In genomic region chr12:104750061-104750460, GRCh38 we compare ENCODE assay signal across 1 cellular context.
TF ChIP-seq lines count a peak whose summit lies in the region.

No MANE protein-coding gene starts in this region.

TF ChIP-seq in GM23338, 12 proteins besides CTCF, POLR2A, EP300 and RAD21 (continued from another document):
- TF ChIP-seq, protein P1, sequence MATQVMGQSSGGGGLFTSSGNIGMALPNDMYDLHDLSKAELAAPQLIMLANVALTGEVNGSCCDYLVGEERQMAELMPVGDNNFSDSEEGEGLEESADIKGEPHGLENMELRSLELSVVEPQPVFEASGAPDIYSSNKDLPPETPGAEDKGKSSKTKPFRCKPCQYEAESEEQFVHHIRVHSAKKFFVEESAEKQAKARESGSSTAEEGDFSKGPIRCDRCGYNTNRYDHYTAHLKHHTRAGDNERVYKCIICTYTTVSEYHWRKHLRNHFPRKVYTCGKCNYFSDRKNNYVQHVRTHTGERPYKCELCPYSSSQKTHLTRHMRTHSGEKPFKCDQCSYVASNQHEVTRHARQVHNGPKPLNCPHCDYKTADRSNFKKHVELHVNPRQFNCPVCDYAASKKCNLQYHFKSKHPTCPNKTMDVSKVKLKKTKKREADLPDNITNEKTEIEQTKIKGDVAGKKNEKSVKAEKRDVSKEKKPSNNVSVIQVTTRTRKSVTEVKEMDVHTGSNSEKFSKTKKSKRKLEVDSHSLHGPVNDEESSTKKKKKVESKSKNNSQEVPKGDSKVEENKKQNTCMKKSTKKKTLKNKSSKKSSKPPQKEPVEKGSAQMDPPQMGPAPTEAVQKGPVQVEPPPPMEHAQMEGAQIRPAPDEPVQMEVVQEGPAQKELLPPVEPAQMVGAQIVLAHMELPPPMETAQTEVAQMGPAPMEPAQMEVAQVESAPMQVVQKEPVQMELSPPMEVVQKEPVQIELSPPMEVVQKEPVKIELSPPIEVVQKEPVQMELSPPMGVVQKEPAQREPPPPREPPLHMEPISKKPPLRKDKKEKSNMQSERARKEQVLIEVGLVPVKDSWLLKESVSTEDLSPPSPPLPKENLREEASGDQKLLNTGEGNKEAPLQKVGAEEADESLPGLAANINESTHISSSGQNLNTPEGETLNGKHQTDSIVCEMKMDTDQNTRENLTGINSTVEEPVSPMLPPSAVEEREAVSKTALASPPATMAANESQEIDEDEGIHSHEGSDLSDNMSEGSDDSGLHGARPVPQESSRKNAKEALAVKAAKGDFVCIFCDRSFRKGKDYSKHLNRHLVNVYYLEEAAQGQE (IDR thresholded peaks at IDR 0.05; ENCODE audit: unreplicated experiment): no peak
- TF ChIP-seq ZNF331 (CRISPR knock-in tag; IDR thresholded peaks at IDR 0.05; ENCODE audit: low read depth): no peak
- TF ChIP-seq EZH2phosphoT487 (IDR thresholded peaks at IDR 0.05; ENCODE audit: unreplicated experiment): no peak
- no peak for TF ChIP-seq CREB1 (CRISPR knock-in tag; IDR thresholded peaks at IDR 0.05; ENCODE audit: low read depth)
- no peak for TF ChIP-seq ETS1 (IDR thresholded peaks at IDR 0.05)
- TF ChIP-seq, protein P2, sequence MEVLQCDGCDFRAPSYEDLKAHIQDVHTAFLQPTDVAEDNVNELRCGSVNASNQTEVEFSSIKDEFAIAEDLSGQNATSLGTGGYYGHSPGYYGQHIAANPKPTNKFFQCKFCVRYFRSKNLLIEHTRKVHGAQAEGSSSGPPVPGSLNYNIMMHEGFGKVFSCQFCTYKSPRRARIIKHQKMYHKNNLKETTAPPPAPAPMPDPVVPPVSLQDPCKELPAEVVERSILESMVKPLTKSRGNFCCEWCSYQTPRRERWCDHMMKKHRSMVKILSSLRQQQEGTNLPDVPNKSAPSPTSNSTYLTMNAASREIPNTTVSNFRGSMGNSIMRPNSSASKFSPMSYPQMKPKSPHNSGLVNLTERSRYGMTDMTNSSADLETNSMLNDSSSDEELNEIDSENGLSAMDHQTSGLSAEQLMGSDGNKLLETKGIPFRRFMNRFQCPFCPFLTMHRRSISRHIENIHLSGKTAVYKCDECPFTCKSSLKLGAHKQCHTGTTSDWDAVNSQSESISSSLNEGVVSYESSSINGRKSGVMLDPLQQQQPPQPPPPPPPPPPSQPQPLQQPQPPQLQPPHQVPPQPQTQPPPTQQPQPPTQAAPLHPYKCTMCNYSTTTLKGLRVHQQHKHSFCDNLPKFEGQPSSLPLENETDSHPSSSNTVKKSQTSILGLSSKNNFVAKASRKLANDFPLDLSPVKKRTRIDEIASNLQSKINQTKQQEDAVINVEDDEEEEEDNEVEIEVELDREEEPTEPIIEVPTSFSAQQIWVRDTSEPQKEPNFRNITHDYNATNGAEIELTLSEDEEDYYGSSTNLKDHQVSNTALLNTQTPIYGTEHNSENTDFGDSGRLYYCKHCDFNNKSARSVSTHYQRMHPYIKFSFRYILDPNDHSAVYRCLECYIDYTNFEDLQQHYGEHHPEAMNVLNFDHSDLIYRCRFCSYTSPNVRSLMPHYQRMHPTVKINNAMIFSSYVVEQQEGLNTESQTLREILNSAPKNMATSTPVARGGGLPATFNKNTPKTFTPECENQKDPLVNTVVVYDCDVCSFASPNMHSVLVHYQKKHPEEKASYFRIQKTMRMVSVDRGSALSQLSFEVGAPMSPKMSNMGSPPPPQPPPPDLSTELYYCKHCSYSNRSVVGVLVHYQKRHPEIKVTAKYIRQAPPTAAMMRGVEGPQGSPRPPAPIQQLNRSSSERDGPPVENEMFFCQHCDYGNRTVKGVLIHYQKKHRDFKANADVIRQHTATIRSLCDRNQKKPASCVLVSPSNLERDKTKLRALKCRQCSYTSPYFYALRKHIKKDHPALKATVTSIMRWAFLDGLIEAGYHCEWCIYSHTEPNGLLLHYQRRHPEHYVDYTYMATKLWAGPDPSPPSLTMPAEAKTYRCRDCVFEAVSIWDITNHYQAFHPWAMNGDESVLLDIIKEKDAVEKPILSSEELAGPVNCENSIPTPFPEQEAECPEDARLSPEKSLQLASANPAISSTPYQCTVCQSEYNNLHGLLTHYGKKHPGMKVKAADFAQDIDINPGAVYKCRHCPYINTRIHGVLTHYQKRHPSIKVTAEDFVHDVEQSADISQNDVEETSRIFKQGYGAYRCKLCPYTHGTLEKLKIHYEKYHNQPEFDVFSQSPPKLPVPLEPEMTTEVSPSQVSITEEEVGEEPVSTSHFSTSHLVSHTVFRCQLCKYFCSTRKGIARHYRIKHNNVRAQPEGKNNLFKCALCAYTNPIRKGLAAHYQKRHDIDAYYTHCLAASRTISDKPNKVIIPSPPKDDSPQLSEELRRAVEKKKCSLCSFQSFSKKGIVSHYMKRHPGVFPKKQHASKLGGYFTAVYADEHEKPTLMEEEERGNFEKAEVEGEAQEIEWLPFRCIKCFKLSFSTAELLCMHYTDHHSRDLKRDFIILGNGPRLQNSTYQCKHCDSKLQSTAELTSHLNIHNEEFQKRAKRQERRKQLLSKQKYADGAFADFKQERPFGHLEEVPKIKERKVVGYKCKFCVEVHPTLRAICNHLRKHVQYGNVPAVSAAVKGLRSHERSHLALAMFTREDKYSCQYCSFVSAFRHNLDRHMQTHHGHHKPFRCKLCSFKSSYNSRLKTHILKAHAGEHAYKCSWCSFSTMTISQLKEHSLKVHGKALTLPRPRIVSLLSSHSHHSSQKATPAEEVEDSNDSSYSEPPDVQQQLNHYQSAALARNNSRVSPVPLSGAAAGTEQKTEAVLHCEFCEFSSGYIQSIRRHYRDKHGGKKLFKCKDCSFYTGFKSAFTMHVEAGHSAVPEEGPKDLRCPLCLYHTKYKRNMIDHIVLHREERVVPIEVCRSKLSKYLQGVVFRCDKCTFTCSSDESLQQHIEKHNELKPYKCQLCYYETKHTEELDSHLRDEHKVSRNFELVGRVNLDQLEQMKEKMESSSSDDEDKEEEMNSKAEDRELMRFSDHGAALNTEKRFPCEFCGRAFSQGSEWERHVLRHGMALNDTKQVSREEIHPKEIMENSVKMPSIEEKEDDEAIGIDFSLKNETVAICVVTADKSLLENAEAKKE (CRISPR knock-in tag; IDR thresholded peaks at IDR 0.05): no peak
- no peak for TF ChIP-seq JUNB (IDR thresholded peaks at IDR 0.05; ENCODE audit: unreplicated experiment)
- no peak for TF ChIP-seq POLR2AphosphoS5 (IDR thresholded peaks at IDR 0.05; ENCODE audit: low read depth)
- no peak for TF ChIP-seq EZH2 (IDR thresholded peaks at IDR 0.05; ENCODE audit: low read depth, unreplicated experiment)
